Comparison of ENCODE assay signal across 9 cellular contexts in genomic region chrX:53049127-53049517, GRCh38. TPM values are rescaled to one million over a fixed set of nuclear protein-coding genes. Genes with fewer than 3 reads are reported as not detected.
DNase-seq lines count a peak whose midpoint lies in the region; ATAC-seq and TF ChIP-seq lines count a peak whose summit lies in the region.
"Had no signal": no experiment of that assay in that cellular context is flagged by ENCODE, and none has a peak within 500 bp of the region (broad histone marks: within the 10 kb centered on the region; RNA-seq: fewer than 3 reads in every experiment).

No MANE protein-coding gene starts in this region.

- no peaks in the 10 kb centered on the region for H3K27me3 ChIP-seq in cardiac muscle cell
- peaks cover 0 to 70% (median 16%) of the 10 kb centered on the region in 45 donors for H3K27me3 ChIP-seq in dorsolateral prefrontal cortex

- intact Hi-C loops in Right ventricle myocardium superior (cut with DNase I): no loop called here
- intact Hi-C loops in dorsolateral prefrontal cortex (cut with DNase I): loop anchor here in 1 of 2 donors (5.0 kb wide), 1 partner anchor 52 kb away; no protein-coding TSS in a partner anchor

- in situ Hi-C loops in ACHN (cut with HindIII; ENCODE audit: low pct_ligation_motif_present, low pct_unique_long_range_greater_than_20kb, low sequenced_read_pairs): no loop called here

- H3K36me3 ChIP-seq in cardiac muscle cell (no peaks in the 10 kb centered on the region), urinary bladder (ENCODE audit: insufficient read depth) (no peaks in the 10 kb centered on the region)

- H3K4me3 Mint-ChIP-seq in naive B cell: peak overlapping the region; percentile 22 to 73 (median 65)
- H3K4me3 Mint-ChIP-seq: CD4-positive, alpha-beta memory T cell had no signal

- H3K9me3 ChIP-seq in cardiac muscle cell (ENCODE audit: low read depth): no peaks in the 10 kb centered on the region

- no peaks in the 10 kb centered on the region for H3K9me3 Mint-ChIP-seq in naive B cell
- H3K9me3 Mint-ChIP-seq: CD4-positive, alpha-beta memory T cell had no signal

- ATAC-seq in Right ventricle myocardium superior (ENCODE audit: poor library complexity) (no peak), naive B cell (ENCODE audit: low read depth in 2 of 2) (no peak), GM18909 (IDR thresholded peaks at IDR 0.05; ENCODE audit: poor library complexity, unreplicated experiment) (no peak)

- H3K36me3 Mint-ChIP-seq in naive B cell: no peaks in the 10 kb centered on the region
- H3K36me3 Mint-ChIP-seq: CD4-positive, alpha-beta memory T cell had no signal

- 7% methylated on average over 8 of the region's 8 CpGs for WGBS in urinary bladder

- H3K27me3 Mint-ChIP-seq in naive B cell: peaks cover 0 to 17% (median 4%) of the 10 kb centered on the region in 3 donors

- H3K27ac ChIP-seq in cardiac muscle cell: no peak overlapping the region
- peak overlapping the region in 19 of 59 donors; percentile 34 to 88 (median 69) for H3K27ac ChIP-seq in dorsolateral prefrontal cortex
- H3K27ac ChIP-seq in urinary bladder (ENCODE audit: low read depth): no peak overlapping the region

- TF ChIP-seq CTCF in cardiac muscle cell (IDR thresholded peaks at IDR 0.05; ENCODE audit: low read depth, low read length) (no peak), dorsolateral prefrontal cortex (IDR thresholded peaks at IDR 0.05 in 54 of 56, conservative IDR thresholded peaks at IDR 0.05 in 2 of 56; ENCODE audit: low read depth in 1 of 56, partially characterized antibody in 56 of 56) (no peak)

- H3K4me1 Mint-ChIP-seq in naive B cell: peaks cover 6 to 11% (median 7%) of the 10 kb centered on the region in 3 donors

- no peak overlapping the region for H3K27ac Mint-ChIP-seq in naive B cell
- H3K27ac Mint-ChIP-seq: CD4-positive, alpha-beta memory T cell had no signal

- peak overlapping the region; percentile 45 for H3K4me3 ChIP-seq in cardiac muscle cell
- H3K4me3 ChIP-seq in dorsolateral prefrontal cortex: peak overlapping the region; percentile 22 to 70 (median 57)
- H3K4me3 ChIP-seq in urinary bladder (ENCODE audit: low read depth, low read length): peak overlapping the region; percentile 44

- H3K4me1 ChIP-seq in cardiac muscle cell (ENCODE audit: low read depth): no peaks in the 10 kb centered on the region
- no peaks in the 10 kb centered on the region for H3K4me1 ChIP-seq in urinary bladder (ENCODE audit: insufficient read depth)

- DNase-seq in cardiac muscle cell (ENCODE audit: low read depth in 1 of 2, low spot score in 1 of 2) (no peak), Right ventricle myocardium superior (no peak), dorsolateral prefrontal cortex (no peak), naive B cell (no peak), foreskin melanocyte (no peak), ACHN (no peak)
- DNase-seq: CD4-positive, alpha-beta memory T cell had no signal

RNA-seq across cellular contexts. Expression of gene GPR173, which starts 0.5 kb away (rescaled TPM):
- total RNA-seq in cardiac muscle cell: 4.8 and 12.6 TPM in 2 replicates
- polyA plus RNA-seq in cardiac muscle cell: 3.6 and 3.8 TPM in 2 replicates
- 0.67 TPM for total RNA-seq in Right ventricle myocardium superior
- 10 to 100 TPM; 13.8 to 28.3 (median 20.2) TPM for total RNA-seq in dorsolateral prefrontal cortex
- not detected for polyA plus RNA-seq in naive B cell (ENCODE audit: low read depth in 6 of 6)
- 5.6 TPM for total RNA-seq in urinary bladder
- 1.5 TPM for polyA plus RNA-seq in urinary bladder
- total RNA-seq: CD4-positive, alpha-beta memory T cell had no signal
- polyA plus RNA-seq: CD4-positive, alpha-beta memory T cell had no signal

RNA-seq across cellular contexts. Expression of gene TSPYL2, which starts 33.0 kb away (rescaled TPM):
- 33.4 and 36.8 TPM in 2 replicates for total RNA-seq in cardiac muscle cell
- polyA plus RNA-seq in cardiac muscle cell: 36.1 and 50.8 TPM in 2 replicates
- total RNA-seq in Right ventricle myocardium superior: 33.4 TPM
- 100 to 1,000 TPM in 118 of 120 experiments, 10 to 100 TPM in 2; 82.1 to 367 (median 187) TPM for total RNA-seq in dorsolateral prefrontal cortex
- 10 to 100 TPM; 10.9 to 24.0 (median 14.5) TPM for polyA plus RNA-seq in naive B cell (ENCODE audit: low read depth in 6 of 6)
- 18.9 TPM for total RNA-seq in urinary bladder
- polyA plus RNA-seq in urinary bladder: 105 TPM

RNA-seq across cellular contexts. Expression of gene KANTR, which starts 44.8 kb away (rescaled TPM):
- total RNA-seq in cardiac muscle cell (5.8 and 17.0 TPM in 2 replicates), Right ventricle myocardium superior (3.6 TPM), dorsolateral prefrontal cortex (10 to 100 TPM; 25.4 to 60.7 (median 42.0) TPM), urinary bladder (33.1 TPM)
- polyA plus RNA-seq in cardiac muscle cell (9.8 and 10.5 TPM in 2 replicates), naive B cell (ENCODE audit: low read depth in 6 of 6) (1 to 10 TPM in 5 of 6 donors, not detected in 1; 1.2 to 3.8 (median 2.2) TPM), urinary bladder (4.2 TPM)
